1 cellular context compared by ENCODE assay signal in the genomic region with DNA sequence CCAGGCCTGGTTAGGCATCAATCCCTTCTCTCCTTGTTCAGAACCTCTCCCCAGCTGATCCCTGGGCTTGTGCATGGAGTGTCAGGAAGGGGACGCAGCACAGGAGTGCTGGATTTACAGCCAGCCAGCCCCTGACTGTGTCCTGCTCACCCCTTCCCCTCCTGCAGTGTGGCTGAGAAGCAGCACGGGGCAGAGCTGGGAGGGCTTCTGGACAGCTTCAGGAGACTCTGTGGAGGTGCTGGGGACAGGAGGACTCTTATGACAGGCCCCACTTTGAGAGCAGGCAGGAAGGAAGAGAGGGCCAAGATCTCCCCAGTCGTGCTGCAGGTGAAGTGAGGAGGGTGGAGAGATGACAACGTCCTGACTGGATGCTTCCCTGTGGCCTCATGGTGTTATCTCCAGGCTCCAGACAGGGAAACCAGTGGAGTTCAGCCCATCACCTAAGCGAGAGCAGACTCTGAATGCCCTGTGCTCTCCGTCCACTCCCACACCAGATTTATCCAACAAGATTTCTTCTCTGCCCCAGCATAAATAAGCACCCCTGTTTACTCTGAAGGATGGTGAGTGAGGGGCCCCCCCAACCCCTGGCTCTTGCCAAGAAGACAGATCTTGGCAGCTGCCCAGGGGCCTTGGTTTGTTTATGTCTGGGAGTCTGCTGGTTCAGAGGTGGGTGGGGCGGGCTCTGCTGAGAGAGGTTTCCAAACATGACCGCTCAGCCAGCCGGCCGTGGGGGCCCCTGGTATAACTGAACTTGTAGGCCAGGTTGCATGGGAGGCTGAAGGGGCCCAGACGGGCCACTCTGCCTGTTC.
TF ChIP-seq lines count a peak whose summit lies in the region.

No MANE protein-coding gene starts in this region.

TF ChIP-seq in K562, 482 proteins besides CTCF, POLR2A, EP300 and RAD21 (continued from another document):
- TF ChIP-seq, protein P1, sequence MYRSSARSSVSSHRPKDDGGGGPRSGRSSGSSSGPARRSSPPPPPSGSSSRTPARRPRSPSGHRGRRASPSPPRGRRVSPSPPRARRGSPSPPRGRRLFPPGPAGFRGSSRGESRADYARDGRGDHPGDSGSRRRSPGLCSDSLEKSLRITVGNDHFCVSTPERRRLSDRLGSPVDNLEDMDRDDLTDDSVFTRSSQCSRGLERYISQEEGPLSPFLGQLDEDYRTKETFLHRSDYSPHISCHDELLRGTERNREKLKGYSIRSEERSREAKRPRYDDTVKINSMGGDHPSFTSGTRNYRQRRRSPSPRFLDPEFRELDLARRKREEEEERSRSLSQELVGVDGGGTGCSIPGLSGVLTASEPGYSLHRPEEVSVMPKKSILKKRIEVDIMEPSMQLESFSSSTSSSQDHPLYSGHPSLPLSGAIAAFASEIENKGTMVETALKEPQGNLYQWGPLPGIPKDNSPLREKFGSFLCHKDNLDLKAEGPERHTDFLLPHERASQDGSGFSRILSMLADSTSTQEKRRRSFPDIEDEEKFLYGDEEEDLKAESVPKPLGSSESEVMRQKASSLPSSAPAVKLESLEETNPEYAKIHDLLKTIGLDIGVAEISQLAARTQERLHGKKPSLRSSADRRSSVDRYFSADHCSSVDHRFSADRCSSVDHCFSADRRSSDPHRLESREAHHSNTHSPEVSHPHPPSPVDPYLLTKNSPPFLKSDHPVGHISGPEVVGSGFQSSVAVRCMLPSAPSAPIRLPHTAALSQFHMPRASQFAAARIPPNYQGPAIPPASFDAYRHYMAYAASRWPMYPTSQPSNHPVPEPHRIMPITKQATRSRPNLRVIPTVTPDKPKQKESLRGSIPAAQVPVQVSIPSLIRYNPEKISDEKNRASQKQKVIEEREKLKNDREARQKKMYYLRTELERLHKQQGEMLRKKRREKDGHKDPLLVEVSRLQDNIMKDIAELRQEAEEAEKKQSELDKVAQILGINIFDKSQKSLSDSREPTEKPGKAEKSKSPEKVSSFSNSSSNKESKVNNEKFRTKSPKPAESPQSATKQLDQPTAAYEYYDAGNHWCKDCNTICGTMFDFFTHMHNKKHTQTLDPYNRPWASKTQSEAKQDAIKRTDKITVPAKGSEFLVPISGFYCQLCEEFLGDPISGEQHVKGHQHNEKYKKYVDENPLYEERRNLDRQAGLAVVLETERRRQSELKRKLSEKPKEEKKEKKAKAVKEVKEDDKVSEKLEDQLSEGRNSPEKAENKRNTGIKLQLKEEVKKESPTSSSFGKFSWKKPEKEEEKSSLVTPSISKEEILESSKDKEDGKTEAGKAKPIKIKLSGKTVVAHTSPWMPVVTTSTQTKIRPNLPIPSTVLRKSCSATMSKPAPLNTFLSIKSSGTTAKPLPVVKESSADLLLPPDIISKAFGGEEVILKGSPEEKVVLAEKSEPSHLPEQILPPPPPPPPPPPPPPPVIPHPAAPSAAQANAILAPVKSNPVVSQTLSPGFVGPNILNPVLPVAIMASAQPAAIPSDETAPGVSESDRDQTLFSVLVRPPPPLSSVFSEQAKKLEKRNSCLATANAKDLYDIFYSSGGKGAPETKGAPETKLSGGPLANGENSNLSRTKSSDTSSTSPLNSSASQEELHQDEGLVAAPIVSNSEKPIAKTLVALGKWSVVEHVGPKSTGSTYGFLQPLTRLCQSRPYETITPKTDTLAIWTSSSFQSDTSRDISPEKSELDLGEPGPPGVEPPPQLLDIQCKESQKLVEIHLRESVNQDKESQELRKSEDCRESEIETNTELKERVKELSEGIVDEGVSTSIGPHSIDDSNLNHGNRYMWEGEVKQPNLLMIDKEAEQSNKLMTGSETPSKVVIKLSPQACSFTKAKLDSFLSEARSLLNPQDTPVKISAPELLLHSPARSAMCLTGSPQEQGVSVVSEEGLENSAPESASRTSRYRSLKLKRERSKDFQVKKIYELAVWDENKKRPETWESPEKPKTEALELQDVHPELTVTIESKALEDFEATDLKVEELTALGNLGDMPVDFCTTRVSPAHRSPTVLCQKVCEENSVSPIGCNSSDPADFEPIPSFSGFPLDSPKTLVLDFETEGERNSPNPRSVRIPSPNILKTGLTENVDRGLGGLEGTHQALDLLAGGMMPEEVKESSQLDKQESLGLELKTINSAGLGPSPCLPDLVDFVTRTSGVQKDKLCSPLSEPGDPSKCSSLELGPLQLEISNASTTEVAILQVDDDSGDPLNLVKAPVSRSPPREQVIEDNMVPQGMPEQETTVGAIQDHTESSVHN (IDR thresholded peaks at IDR 0.05; ENCODE audit: borderline replicate concordance in 1 of 2, low read depth in 1 of 2) = no peak
- TF ChIP-seq SMARCA4 (IDR thresholded peaks at IDR 0.05) = peak; percentile 47; the same call in 1 of the 2 replicates
- TF ChIP-seq TOE1 (IDR thresholded peaks at IDR 0.05; ENCODE audit: borderline replicate concordance) = no peak
- TF ChIP-seq TOE1 (CRISPR knock-in tag; IDR thresholded peaks at IDR 0.05; ENCODE audit: borderline replicate concordance, low read depth) = no peak
- TF ChIP-seq, protein P2, sequence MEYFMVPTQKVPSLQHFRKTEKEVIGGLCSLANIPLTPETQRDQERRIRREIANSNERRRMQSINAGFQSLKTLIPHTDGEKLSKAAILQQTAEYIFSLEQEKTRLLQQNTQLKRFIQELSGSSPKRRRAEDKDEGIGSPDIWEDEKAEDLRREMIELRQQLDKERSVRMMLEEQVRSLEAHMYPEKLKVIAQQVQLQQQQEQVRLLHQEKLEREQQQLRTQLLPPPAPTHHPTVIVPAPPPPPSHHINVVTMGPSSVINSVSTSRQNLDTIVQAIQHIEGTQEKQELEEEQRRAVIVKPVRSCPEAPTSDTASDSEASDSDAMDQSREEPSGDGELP (CRISPR knock-in tag; IDR thresholded peaks at IDR 0.05; ENCODE audit: borderline replicate concordance) = 0 out of 2 replicates have a peak, but pooled peaks have one; percentile 30
- peak; percentile 63 for TF ChIP-seq CXXC5 (CRISPR knock-in tag; IDR thresholded peaks at IDR 0.05)
- no peak for TF ChIP-seq TCFL5 (CRISPR knock-in tag; conservative IDR thresholded peaks at IDR 0.05)
- TF ChIP-seq, protein P3, sequence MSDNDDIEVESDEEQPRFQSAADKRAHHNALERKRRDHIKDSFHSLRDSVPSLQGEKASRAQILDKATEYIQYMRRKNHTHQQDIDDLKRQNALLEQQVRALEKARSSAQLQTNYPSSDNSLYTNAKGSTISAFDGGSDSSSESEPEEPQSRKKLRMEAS (CRISPR knock-in tag; IDR thresholded peaks at IDR 0.05) = peak; percentile 60
- peak; percentile 99 for TF ChIP-seq CTBP1 (IDR thresholded peaks at IDR 0.05; ENCODE audit: borderline replicate concordance)
- TF ChIP-seq PHF21A (IDR thresholded peaks at IDR 0.05; ENCODE audit: borderline replicate concordance, low read depth) = peak; percentile 94
- peak; percentile 81 for TF ChIP-seq ZEB2 (IDR thresholded peaks at IDR 0.05)
- peak; percentile 77 for TF ChIP-seq TAL1 (IDR thresholded peaks at IDR 0.05)
- peak; percentile 30; the same call in 1 of the 2 replicates for TF ChIP-seq BHLHE40 (IDR thresholded peaks at IDR 0.05; ENCODE audit: low read length)
- no peak for TF ChIP-seq POLR2B (IDR thresholded peaks at IDR 0.05; ENCODE audit: low read depth, partially characterized antibody)
- TF ChIP-seq RBM15 (IDR thresholded peaks at IDR 0.05; ENCODE audit: insufficient read depth, low read length) = no peak
- peak; percentile 33; the same call in 1 of the 2 replicates for TF ChIP-seq SMARCE1 (IDR thresholded peaks at IDR 0.05)
- TF ChIP-seq, protein P4, sequence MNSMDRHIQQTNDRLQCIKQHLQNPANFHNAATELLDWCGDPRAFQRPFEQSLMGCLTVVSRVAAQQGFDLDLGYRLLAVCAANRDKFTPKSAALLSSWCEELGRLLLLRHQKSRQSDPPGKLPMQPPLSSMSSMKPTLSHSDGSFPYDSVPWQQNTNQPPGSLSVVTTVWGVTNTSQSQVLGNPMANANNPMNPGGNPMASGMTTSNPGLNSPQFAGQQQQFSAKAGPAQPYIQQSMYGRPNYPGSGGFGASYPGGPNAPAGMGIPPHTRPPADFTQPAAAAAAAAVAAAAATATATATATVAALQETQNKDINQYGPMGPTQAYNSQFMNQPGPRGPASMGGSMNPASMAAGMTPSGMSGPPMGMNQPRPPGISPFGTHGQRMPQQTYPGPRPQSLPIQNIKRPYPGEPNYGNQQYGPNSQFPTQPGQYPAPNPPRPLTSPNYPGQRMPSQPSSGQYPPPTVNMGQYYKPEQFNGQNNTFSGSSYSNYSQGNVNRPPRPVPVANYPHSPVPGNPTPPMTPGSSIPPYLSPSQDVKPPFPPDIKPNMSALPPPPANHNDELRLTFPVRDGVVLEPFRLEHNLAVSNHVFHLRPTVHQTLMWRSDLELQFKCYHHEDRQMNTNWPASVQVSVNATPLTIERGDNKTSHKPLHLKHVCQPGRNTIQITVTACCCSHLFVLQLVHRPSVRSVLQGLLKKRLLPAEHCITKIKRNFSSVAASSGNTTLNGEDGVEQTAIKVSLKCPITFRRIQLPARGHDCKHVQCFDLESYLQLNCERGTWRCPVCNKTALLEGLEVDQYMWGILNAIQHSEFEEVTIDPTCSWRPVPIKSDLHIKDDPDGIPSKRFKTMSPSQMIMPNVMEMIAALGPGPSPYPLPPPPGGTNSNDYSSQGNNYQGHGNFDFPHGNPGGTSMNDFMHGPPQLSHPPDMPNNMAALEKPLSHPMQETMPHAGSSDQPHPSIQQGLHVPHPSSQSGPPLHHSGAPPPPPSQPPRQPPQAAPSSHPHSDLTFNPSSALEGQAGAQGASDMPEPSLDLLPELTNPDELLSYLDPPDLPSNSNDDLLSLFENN (IDR thresholded peaks at IDR 0.05; ENCODE audit: low read depth in 2 of 2, low read length in 2 of 2) = peak in 1 of 2 experiments; percentile 54; a peak in 1 of 4 replicates
- no peak for TF ChIP-seq ATF1 (CRISPR knock-in tag; IDR thresholded peaks at IDR 0.05)
- no peak for TF ChIP-seq ATF1 (tag; IDR thresholded peaks at IDR 0.05)
- no peak for TF ChIP-seq SAP30 (IDR thresholded peaks at IDR 0.05; ENCODE audit: borderline replicate concordance, insufficient read depth, low read depth, low read length, poor library complexity, severe bottlenecking)
- TF ChIP-seq RCOR1 (IDR thresholded peaks at IDR 0.05; ENCODE audit: borderline replicate concordance in 1 of 2, low read depth in 2 of 2, low read length in 2 of 2) = peak; percentile 90 to 98
- peak; percentile 39; the same call in 1 of the 2 replicates for TF ChIP-seq FOSL1 (tag; conservative IDR thresholded peaks at IDR 0.05)
TF ChIP-seq in K562: peak in this region for 39.
